2 cellular contexts compared by ENCODE assay signal in genomic region chr9:111501648-111502047, GRCh38.
TF ChIP-seq lines count a peak whose summit lies in the region.

No MANE protein-coding gene starts in this region.

TF ChIP-seq in GM23338, 12 proteins besides CTCF, POLR2A, EP300 and RAD21:
- TF ChIP-seq EZH2 (IDR thresholded peaks at IDR 0.05; ENCODE audit: low read depth, unreplicated experiment) = no peak
- TF ChIP-seq, protein P1, sequence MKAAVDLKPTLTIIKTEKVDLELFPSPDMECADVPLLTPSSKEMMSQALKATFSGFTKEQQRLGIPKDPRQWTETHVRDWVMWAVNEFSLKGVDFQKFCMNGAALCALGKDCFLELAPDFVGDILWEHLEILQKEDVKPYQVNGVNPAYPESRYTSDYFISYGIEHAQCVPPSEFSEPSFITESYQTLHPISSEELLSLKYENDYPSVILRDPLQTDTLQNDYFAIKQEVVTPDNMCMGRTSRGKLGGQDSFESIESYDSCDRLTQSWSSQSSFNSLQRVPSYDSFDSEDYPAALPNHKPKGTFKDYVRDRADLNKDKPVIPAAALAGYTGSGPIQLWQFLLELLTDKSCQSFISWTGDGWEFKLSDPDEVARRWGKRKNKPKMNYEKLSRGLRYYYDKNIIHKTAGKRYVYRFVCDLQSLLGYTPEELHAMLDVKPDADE (IDR thresholded peaks at IDR 0.05) = no peak
- TF ChIP-seq JUNB (IDR thresholded peaks at IDR 0.05; ENCODE audit: unreplicated experiment) = no peak
- TF ChIP-seq ZNF114 (CRISPR knock-in tag; IDR thresholded peaks at IDR 0.05) = no peak

TF ChIP-seq in H1, 55 proteins besides CTCF, POLR2A, EP300 and RAD21:
- TF ChIP-seq, protein P2, sequence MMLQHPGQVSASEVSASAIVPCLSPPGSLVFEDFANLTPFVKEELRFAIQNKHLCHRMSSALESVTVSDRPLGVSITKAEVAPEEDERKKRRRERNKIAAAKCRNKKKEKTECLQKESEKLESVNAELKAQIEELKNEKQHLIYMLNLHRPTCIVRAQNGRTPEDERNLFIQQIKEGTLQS (IDR thresholded peaks at IDR 0.05; ENCODE audit: insufficient read depth, low read depth, low read length) = no peak
